Comparison of ENCODE assay signal across 10 cellular contexts in the genomic region with DNA sequence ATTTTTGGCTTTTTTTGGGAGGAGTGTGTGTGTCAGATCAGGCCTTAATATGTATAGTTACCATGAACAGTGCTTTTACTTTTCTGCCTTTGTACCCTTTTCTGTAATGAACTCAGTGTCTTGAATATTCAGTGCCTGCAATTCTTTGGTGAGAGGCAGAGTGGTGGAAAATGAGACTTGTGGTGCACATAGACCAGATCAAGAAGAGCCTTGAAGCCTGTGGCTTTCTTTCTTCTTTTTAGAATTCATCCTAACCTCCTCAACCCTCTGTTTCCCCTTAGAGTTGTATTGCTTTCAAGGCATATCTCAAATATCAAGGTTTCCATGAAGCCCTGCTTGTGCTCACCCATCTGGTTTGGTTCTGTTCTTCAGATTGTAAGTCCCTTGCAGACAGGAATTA. TPM values are rescaled to one million over a fixed set of nuclear protein-coding genes. Genes with fewer than 3 reads are reported as not detected.
DNase-seq lines count a peak whose midpoint lies in the region; FAIRE-seq and TF ChIP-seq lines count a peak whose summit lies in the region.
"Had no signal": no experiment of that assay in that cellular context is flagged by ENCODE, and none has a peak within 500 bp of the region (broad histone marks: within the 10 kb centered on the region; RNA-seq: fewer than 3 reads in every experiment).

No MANE protein-coding gene starts in this region.

- H3K9ac ChIP-seq in mesenchymal stem cell (ENCODE audit: low read length), result peak overlapping the region; percentile 90

- no peak overlapping the region for H3K27ac ChIP-seq in A673 (ENCODE audit: low read depth, low read length, poor library complexity, severe bottlenecking)
- no peak overlapping the region for H3K27ac ChIP-seq in HEK293 (ENCODE audit: extremely low read depth, low read depth, low read length)
- H3K27ac ChIP-seq in ascending aorta, result no peak overlapping the region
- H3K27ac ChIP-seq in mesenchymal stem cell (ENCODE audit: low read length, poor library complexity, severe bottlenecking), result no peak overlapping the region

- H3K4me3 ChIP-seq in A673 (ENCODE audit: low read depth, low read length, poor library complexity, severe bottlenecking), result peak overlapping the region; percentile 94
- peak overlapping the region; percentile 80 for H3K4me3 ChIP-seq in HEK293 (ENCODE audit: low read depth, low read length)
- H3K4me3 ChIP-seq in ascending aorta, result peak overlapping the region; percentile 26 to 73
- H3K4me3 ChIP-seq in mesenchymal stem cell (ENCODE audit: insufficient read depth in 1 of 2, low read depth in 1 of 2, low read length in 2 of 2), result peak overlapping the region in 1 of 2 experiments; percentile 92
- H3K4me3 ChIP-seq in H7 (ENCODE audit: insufficient read depth, low read depth, low read length), result no peak overlapping the region

- intact Hi-C loops in A673 (cut with micrococcal nuclease; ENCODE audit: unreplicated experiment), result no loop called here
- intact Hi-C loops in ascending aorta (cut with DNase I), result no loop called here

- H3K4me2 ChIP-seq in mesenchymal stem cell (ENCODE audit: low read length, poor library complexity, severe bottlenecking), result peak overlapping the region; percentile 50

- no peaks in the 10 kb centered on the region for H3K9me3 ChIP-seq in A673 (ENCODE audit: low read depth, low read length, poor library complexity, severe bottlenecking)
- no peaks in the 10 kb centered on the region for H3K9me3 ChIP-seq in HEK293 (ENCODE audit: control insufficient read depth, insufficient read depth, low read depth, low read length)
- H3K9me3 ChIP-seq in ascending aorta, result no peaks in the 10 kb centered on the region
- H3K9me3 ChIP-seq in mesenchymal stem cell (ENCODE audit: control insufficient read depth, low read length), result no peaks in the 10 kb centered on the region

- peaks cover 1% of the 10 kb centered on the region for H3K79me1 ChIP-seq in mesenchymal stem cell (replicated peaks; ENCODE audit: low read length, poor library complexity, severe bottlenecking)

- H2BK120ac ChIP-seq in mesenchymal stem cell (ENCODE audit: low read depth, low read length), result no peak overlapping the region

- no peak overlapping the region for H2AK5ac ChIP-seq in mesenchymal stem cell (ENCODE audit: low read length, severe bottlenecking)

- H3K23ac ChIP-seq in mesenchymal stem cell (ENCODE audit: low read length in 2 of 2), result no peak overlapping the region

- no peaks in the 10 kb centered on the region for H3K27me3 ChIP-seq in A673 (replicated peaks; ENCODE audit: insufficient read depth, low read depth, low read length, poor library complexity)
- H3K27me3 ChIP-seq in ascending aorta, result no peaks in the 10 kb centered on the region
- no peaks in the 10 kb centered on the region for H3K27me3 ChIP-seq in mesenchymal stem cell (ENCODE audit: control insufficient read depth in 1 of 2, insufficient read depth in 1 of 2, low read length in 2 of 2)
- no peaks in the 10 kb centered on the region for H3K27me3 ChIP-seq in H7 (ENCODE audit: control insufficient read depth, insufficient read depth, low read length)

- no peak overlapping the region for H2AFZ ChIP-seq in mesenchymal stem cell (ENCODE audit: low read depth, low read length)

- TF ChIP-seq CTCF in A673 (conservative IDR thresholded peaks at IDR 0.05; ENCODE audit: low read depth, low read length) (no peak), HEK293 (tag by site-specific recombination; IDR thresholded peaks at IDR 0.05) (no peak), ascending aorta (IDR thresholded peaks at IDR 0.05) (no peak)

- FAIRE-seq in GM12891 (lab: Jason Lieb, UNC), result no peak

- H3K14ac ChIP-seq in mesenchymal stem cell (ENCODE audit: low read length in 2 of 2), result no peak overlapping the region

- no peak for TF ChIP-seq POLR2A in GM12891 (IDR thresholded peaks at IDR 0.05; ENCODE audit: low read depth, low read length)

- CTCF ChIA-PET in A673 (lab: Charles Lee), result no interaction called here
- CTCF ChIA-PET in HEK293 (lab: Yijun Ruan, JAX), result no interaction called here

- no peak overlapping the region for H4K91ac ChIP-seq in mesenchymal stem cell (ENCODE audit: low read length)

- no peak overlapping the region for H2BK15ac ChIP-seq in mesenchymal stem cell (ENCODE audit: low read depth, poor library complexity, severe bottlenecking)

- DNase-seq in A673 (ENCODE audit: low spot score) (no peak), ascending aorta (ENCODE audit: low spot score in 2 of 2) (no peak), mesenchymal stem cell (no peak), GM12891 (ENCODE audit: insufficient read length, low spot score) (no peak), 8988T (no peak), H7 (no peak)
- DNase-seq in activated effector memory CD4-positive, alpha-beta T cell treated with Interleukin-2 at 50 U/mL for 16 hours, result no peak
- DNase-seq: activated CD4-positive, alpha-beta T cell treated with anti-CD3 and anti-CD28 coated beads, Interleukin-2, amount 50 U/mL, for 4 hours; DMS53 had no signal

- H3K18ac ChIP-seq in mesenchymal stem cell (ENCODE audit: low read depth in 1 of 2, low read length in 2 of 2), result no peak overlapping the region

- H3K4me1 ChIP-seq in A673 (ENCODE audit: insufficient read depth, low read length, poor library complexity, severe bottlenecking) (no peaks in the 10 kb centered on the region), HEK293 (ENCODE audit: control insufficient read depth, insufficient read depth, low read length) (peaks cover 11% of the 10 kb centered on the region), ascending aorta (peaks cover 0 to 10% of the 10 kb centered on the region in 2 donors), mesenchymal stem cell (ENCODE audit: control insufficient read depth, insufficient read depth, low read depth, low read length) (peaks cover 3% of the 10 kb centered on the region)

- POLR2A ChIA-PET in A673 (lab: Charles Lee; ENCODE audit: low non-redundant PET) (no interaction called here), HEK293 (lab: Yijun Ruan, JAX) (no interaction called here)

- no peak overlapping the region for H2BK5ac ChIP-seq in mesenchymal stem cell (ENCODE audit: low read depth, low read length, poor library complexity, severe bottlenecking)

- no peak overlapping the region for H4K8ac ChIP-seq in mesenchymal stem cell (ENCODE audit: low read length)

- H2BK12ac ChIP-seq in mesenchymal stem cell (ENCODE audit: low read length in 2 of 2), result no peak overlapping the region

- BruUV-seq in A673 (replicated peaks; lab: Mats Ljungman, UMichigan), result no TSS peak

- H3K36me3 ChIP-seq in A673 (ENCODE audit: insufficient read depth, low read length, poor library complexity, severe bottlenecking) (peaks cover 3% of the 10 kb centered on the region), HEK293 (ENCODE audit: control insufficient read depth in 2 of 2, insufficient read depth in 1 of 2, low read length in 2 of 2) (peaks cover 10 to 14% of the 10 kb centered on the region in 2 experiments; a peak in 2 of 3 replicates), ascending aorta (no peaks in the 10 kb centered on the region), mesenchymal stem cell (ENCODE audit: control insufficient read depth in 1 of 2, insufficient read depth in 2 of 2, low read depth in 1 of 2, low read length in 2 of 2) (peaks cover 0 to 3% of the 10 kb centered on the region in 2 experiments), H7 (replicated peaks; ENCODE audit: control insufficient read depth, insufficient read depth, low read length) (no peaks in the 10 kb centered on the region)

- no peak overlapping the region for H3K4ac ChIP-seq in mesenchymal stem cell (ENCODE audit: low read depth in 1 of 2, low read length in 2 of 2)

TF ChIP-seq in HEK293, 187 proteins besides CTCF, POLR2A, EP300 and RAD21 (continues in another document):
- TF ChIP-seq ZNF133 (tag by site-specific recombination; IDR thresholded peaks at IDR 0.05) (no peak), ZNF510 (tag by site-specific recombination; IDR thresholded peaks at IDR 0.05; ENCODE audit: insufficient replicate concordance) (no peak), HOXC10 (CRISPR knock-in tag; IDR thresholded peaks at IDR 0.05) (no peak), ZNF600 (tag by site-specific recombination; IDR thresholded peaks at IDR 0.05) (no peak), TRIM28 (IDR thresholded peaks at IDR 0.05; ENCODE audit: borderline replicate concordance, low read length) (no peak), KLF8 (tag by site-specific recombination; IDR thresholded peaks at IDR 0.05) (no peak)

TF ChIP-seq in GM12891, 5 proteins besides CTCF, POLR2A, EP300 and RAD21:
- TF ChIP-seq POU2F2 (IDR thresholded peaks at IDR 0.05; ENCODE audit: low read depth, low read length), result no peak
- no peak for TF ChIP-seq PAX5 (IDR thresholded peaks at IDR 0.05; ENCODE audit: insufficient read depth, low read length, severe bottlenecking)
- TF ChIP-seq POLR2AphosphoS5 (IDR thresholded peaks at IDR 0.05; ENCODE audit: low read depth, low read length), result no peak
- TF ChIP-seq TAF1 (IDR thresholded peaks at IDR 0.05; ENCODE audit: low read depth, low read length), result no peak
- TF ChIP-seq SPI1 (IDR thresholded peaks at IDR 0.05; ENCODE audit: low read depth, low read length), result no peak

RNA-seq across cellular contexts. Expression of a gene that starts 2.6 kb away (rescaled TPM):
- total RNA-seq in A673 (2021) (91.2 and 94.3 TPM in 2 replicates), ascending aorta (27.7 TPM)
- 23.0 TPM for polyA plus RNA-seq in mesenchymal stem cell (2013, experiment 1 of 2)
- polyA plus RNA-seq in mesenchymal stem cell (2013, experiment 2 of 2), result 21.4 TPM
- polyA plus RNA-seq in GM12891 (2012; ENCODE audit: low read depth, missing spikeins), result 22.5 TPM
- total RNA-seq in H7 (2014; rRNA removed; shearing (Covaris generic)), result 10.1 and 29.6 TPM in 2 replicates

RNA-seq across cellular contexts. Expression of a gene that starts 52.8 kb away (rescaled TPM):
- total RNA-seq in A673 (2021), result 73.1 and 74.2 TPM in 2 replicates
- total RNA-seq in ascending aorta, result 10.0 TPM
- 45.6 TPM for polyA plus RNA-seq in mesenchymal stem cell (2013, experiment 1 of 2)
- 44.8 TPM for polyA plus RNA-seq in mesenchymal stem cell (2013, experiment 2 of 2)
- 21.8 TPM for polyA plus RNA-seq in GM12891 (2012; ENCODE audit: low read depth, missing spikeins)
- total RNA-seq in H7 (2014; rRNA removed; shearing (Covaris generic)), result 24.9 and 32.2 TPM in 2 replicates

RNA-seq across cellular contexts. Expression of a gene that starts 52.8 kb away (rescaled TPM):
- total RNA-seq in A673 (2021) (48.7 and 52.1 TPM in 2 replicates), ascending aorta (17.9 TPM)
- 20.3 TPM for polyA plus RNA-seq in mesenchymal stem cell (2013, experiment 1 of 2)
- 20.0 TPM for polyA plus RNA-seq in mesenchymal stem cell (2013, experiment 2 of 2)
- 11.2 TPM for polyA plus RNA-seq in GM12891 (2012; ENCODE audit: low read depth, missing spikeins)
- 19.6 and 20.0 TPM in 2 replicates for total RNA-seq in H7 (2014; rRNA removed; shearing (Covaris generic))
